Comparison of ENCODE assay signal across 17 cellular contexts in genomic region chr11:28757725-28758515, GRCh38.
A peak's percentile ranks its signal among the peaks of the same experiment; 100 is the strongest.
DNase-seq lines count a peak whose midpoint lies in the region; ATAC-seq and TF ChIP-seq lines count a peak whose summit lies in the region.
"Had no signal": no experiment of that assay in that cellular context is flagged by ENCODE, and none has a peak within 500 bp of the region (broad histone marks: within the 10 kb centered on the region; RNA-seq: fewer than 3 reads in every experiment).

No MANE protein-coding gene starts in this region.

- TF ChIP-seq POLR2A in heart left ventricle (IDR thresholded peaks at IDR 0.05) = no peak

- no peaks in the 10 kb centered on the region for H3K27me3 ChIP-seq in BJ (ENCODE audit: control insufficient read depth, insufficient read depth, low read length)
- H3K27me3 ChIP-seq in heart left ventricle = no peaks in the 10 kb centered on the region
- H3K27me3 ChIP-seq: transverse colon had no signal

- H3K27me3 Mint-ChIP-seq in activated T-helper 1 cell treated with anti-CD3 and anti-CD28 coated beads, Interleukin-12 subunit alpha, Interleukin-12 subunit beta, Interleukin-2, Interleukin-4 antibody, amounts not matched to agents 30 ng/mL and 10 ng/mL and 1 ng/mL, durations not matched to agents 14 hours and 24 hours and 36 hours (ENCODE audit: insufficient read depth) = no peaks in the 10 kb centered on the region
- H3K27me3 Mint-ChIP-seq: central memory CD8-positive, alpha-beta T cell had no signal

- no peak overlapping the region for H3K27ac ChIP-seq in heart left ventricle
- H3K27ac ChIP-seq: parathyroid adenoma, SK-N-MC, transverse colon had no signal

- no peaks in the 10 kb centered on the region for H3K36me3 Mint-ChIP-seq in activated T-helper 1 cell treated with anti-CD3 and anti-CD28 coated beads, Interleukin-12 subunit alpha, Interleukin-12 subunit beta, Interleukin-2, Interleukin-4 antibody, amounts not matched to agents 30 ng/mL and 10 ng/mL and 1 ng/mL, durations not matched to agents 14 hours and 24 hours and 36 hours (ENCODE audit: low read depth)

- ATAC-seq in heart left ventricle = no peak

- no peaks in the 10 kb centered on the region for H3K4me1 Mint-ChIP-seq in activated T-helper 1 cell treated with anti-CD3 and anti-CD28 coated beads, Interleukin-12 subunit alpha, Interleukin-12 subunit beta, Interleukin-2, Interleukin-4 antibody, amounts not matched to agents 30 ng/mL and 10 ng/mL and 1 ng/mL, durations not matched to agents 14 hours and 24 hours and 36 hours (ENCODE audit: low read depth)
- H3K4me1 Mint-ChIP-seq: central memory CD8-positive, alpha-beta T cell had no signal

- peaks cover 0 to 9% (median 0%) of the 10 kb centered on the region in 12 donors for H3K4me1 ChIP-seq in heart left ventricle
- H3K4me1 ChIP-seq: parathyroid adenoma, transverse colon had no signal

- H3K27ac Mint-ChIP-seq in activated T-helper 1 cell treated with anti-CD3 and anti-CD28 coated beads, Interleukin-12 subunit alpha, Interleukin-12 subunit beta, Interleukin-2, Interleukin-4 antibody, amounts not matched to agents 30 ng/mL and 10 ng/mL and 1 ng/mL, durations not matched to agents 14 hours and 24 hours and 36 hours = no peak overlapping the region

- WGBS in heart left ventricle, 4 donors = 50 to 60% (median 55%) methylated on average over 5 of the region's 5 CpGs

- intact Hi-C loops in heart left ventricle (cut with DNase I) = no loop called here
- intact Hi-C loops in activated T-helper 1 cell treated with anti-CD3 and anti-CD28 coated beads, Interleukin-12 subunit alpha, Interleukin-12 subunit beta, Interleukin-2, Interleukin-4 antibody, amounts not matched to agents 30 ng/mL and 10 ng/mL and 1 ng/mL, durations not matched to agents 14 hours and 24 hours and 36 hours (cut with micrococcal nuclease) = no loop called here

- H3K9me3 ChIP-seq in heart left ventricle = no peaks in the 10 kb centered on the region
- H3K9me3 ChIP-seq: transverse colon had no signal

- TF ChIP-seq CTCF in BJ (IDR thresholded peaks at IDR 0.05; ENCODE audit: insufficient read depth, low read depth, low read length) (no peak), heart left ventricle (IDR thresholded peaks at IDR 0.05) (no peak)

- H3K36me3 ChIP-seq in BJ (ENCODE audit: control insufficient read depth, insufficient read depth, low read length) (no peaks in the 10 kb centered on the region), heart left ventricle (no peaks in the 10 kb centered on the region)
- H3K36me3 ChIP-seq: transverse colon had no signal

- no peak overlapping the region for H3K4me3 Mint-ChIP-seq in activated T-helper 1 cell treated with anti-CD3 and anti-CD28 coated beads, Interleukin-12 subunit alpha, Interleukin-12 subunit beta, Interleukin-2, Interleukin-4 antibody, amounts not matched to agents 30 ng/mL and 10 ng/mL and 1 ng/mL, durations not matched to agents 14 hours and 24 hours and 36 hours
- H3K4me3 Mint-ChIP-seq: central memory CD8-positive, alpha-beta T cell had no signal

- CTCF ChIA-PET in BJ (lab: Yijun Ruan, JAX) = interaction anchor here (0.7 to 1.5 kb wide), 6 partner anchors 8 to 1059 kb away, joined by 3 to 6 read pairs (median 3); no protein-coding TSS in a partner anchor

- H3K9me3 Mint-ChIP-seq in activated T-helper 1 cell treated with anti-CD3 and anti-CD28 coated beads, Interleukin-12 subunit alpha, Interleukin-12 subunit beta, Interleukin-2, Interleukin-4 antibody, amounts not matched to agents 30 ng/mL and 10 ng/mL and 1 ng/mL, durations not matched to agents 14 hours and 24 hours and 36 hours = peaks cover 7% of the 10 kb centered on the region

- DNase-seq in BJ (ENCODE audit: low read depth) (peak; percentile 66), NCI-H226 (peak; percentile 95), dedifferentiated amniotic fluid mesenchymal stem cell (ENCODE audit: extremely low spot score) (peak; percentile 79), non-pigmented ciliary epithelial cell (ENCODE audit: low read depth) (peak; percentile 92), heart left ventricle (no peak), mesenteric fat pad (ENCODE audit: low spot score) (no peak), NCI-H128 (lab: John Stamatoyannopoulos, UW; ENCODE audit: unreplicated experiment) (no peak)
- DNase-seq in activated T-helper 1 cell treated with anti-CD3 and anti-CD28 coated beads, Interleukin-12 subunit alpha, Interleukin-12 subunit beta, Interleukin-2, Interleukin-4 antibody, amounts not matched to agents 30 ng/mL and 10 ng/mL and 1 ng/mL, durations not matched to agents 14 hours and 24 hours and 36 hours (ENCODE audit: low spot score) = no peak
- DNase-seq: activated naive CD4-positive, alpha-beta T cell; C1 segment of cervical spinal cord; erythroblast; midbrain; NCI-H187; transverse colon had no signal

- H3K4me3 ChIP-seq in BJ (ENCODE audit: low read depth, low read length) (no peak overlapping the region), heart left ventricle (no peak overlapping the region)
- H3K4me3 ChIP-seq: SK-N-MC, transverse colon had no signal

- POLR2A ChIA-PET in BJ (lab: Charles Lee) = interaction anchor here (0.6 to 1.4 kb wide), 4 partner anchors 28 to 702 kb away, joined by 3 to 9 read pairs (median 4); no protein-coding TSS in a partner anchor

Comparison
In these comparisons a context has a peak if more than half of its experiments do, and no peak if none do; other contexts are left out.
1. DNase-seq: peak in BJ (single experiment), NCI-H226 (single experiment), dedifferentiated amniotic fluid mesenchymal stem cell (single experiment) and non-pigmented ciliary epithelial cell (single experiment); none in heart left ventricle (0 of 5), activated T-helper 1 cell treated with anti-CD3 and anti-CD28 coated beads, Interleukin-12 subunit alpha, Interleukin-12 subunit beta, Interleukin-2, Interleukin-4 antibody, amounts not matched to agents 30 ng/mL and 10 ng/mL and 1 ng/mL, durations not matched to agents 14 hours and 24 hours and 36 hours (single experiment), mesenteric fat pad (single experiment) and NCI-H128 (single experiment).